In genomic region chr16:69130461-69130860, GRCh38 we compare ENCODE assay signal across 1 cellular context.
TF ChIP-seq lines count a peak whose summit lies in the region.

No MANE protein-coding gene starts in this region.

TF ChIP-seq in IMR-90, 13 proteins besides CTCF, POLR2A, EP300 and RAD21:
- TF ChIP-seq BHLHE40 (IDR thresholded peaks at IDR 0.05; ENCODE audit: low read depth, low read length) (no peak), NFE2L2 (IDR thresholded peaks at IDR 0.05; ENCODE audit: low read depth, low read length) (no peak), FOS (IDR thresholded peaks at IDR 0.05; ENCODE audit: low read depth, low read length) (no peak), MAFK (IDR thresholded peaks at IDR 0.05; ENCODE audit: low read depth, low read length) (no peak), SMC3 (IDR thresholded peaks at IDR 0.05; ENCODE audit: low read depth, low read length) (no peak), RCOR1 (IDR thresholded peaks at IDR 0.05; ENCODE audit: insufficient replicate concordance, low read length) (no peak), MXI1 (IDR thresholded peaks at IDR 0.05; ENCODE audit: borderline replicate concordance, low read depth, low read length) (no peak), CHD1 (IDR thresholded peaks at IDR 0.05; ENCODE audit: low read depth, low read length) (no peak), MAZ (IDR thresholded peaks at IDR 0.05; ENCODE audit: borderline replicate concordance, low read depth, low read length) (no peak), ELK1 (IDR thresholded peaks at IDR 0.05; ENCODE audit: borderline replicate concordance, low read depth, low read length) (no peak), RFX5 (IDR thresholded peaks at IDR 0.05; ENCODE audit: low read depth, low read length) (no peak), CEBPB (IDR thresholded peaks at IDR 0.05; ENCODE audit: low read depth, low read length) (no peak), USF2 (IDR thresholded peaks at IDR 0.05; ENCODE audit: low read depth, low read length) (no peak)
